Comparison of ENCODE assay signal across 1 cellular context in the genomic region with DNA sequence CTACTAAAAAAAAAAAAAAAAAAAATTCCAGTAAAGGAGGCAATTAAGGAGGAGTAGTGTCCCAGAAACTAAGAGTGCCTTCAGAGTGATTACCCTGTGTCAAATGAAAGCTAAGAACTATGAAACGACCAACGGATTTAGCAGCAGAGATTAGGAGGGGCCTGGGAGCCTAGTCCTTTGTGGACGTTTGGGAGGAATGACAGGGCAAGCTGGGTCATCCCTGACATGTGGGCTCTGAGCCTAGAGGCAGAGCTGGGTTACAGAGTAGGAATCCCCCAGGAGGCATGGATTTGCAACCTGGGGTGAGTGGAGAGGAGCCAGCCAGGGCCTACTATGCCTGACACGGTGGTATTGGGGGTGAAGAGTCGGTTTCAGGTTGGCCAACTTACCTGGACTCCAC.
TF ChIP-seq lines count a peak whose summit lies in the region.

No MANE protein-coding gene starts in this region.

TF ChIP-seq in SK-N-SH treated with all-trans-retinoic acid at 6 μM for 48 hours, 23 proteins besides CTCF, POLR2A, EP300 and RAD21:
- TF ChIP-seq, protein P1, sequence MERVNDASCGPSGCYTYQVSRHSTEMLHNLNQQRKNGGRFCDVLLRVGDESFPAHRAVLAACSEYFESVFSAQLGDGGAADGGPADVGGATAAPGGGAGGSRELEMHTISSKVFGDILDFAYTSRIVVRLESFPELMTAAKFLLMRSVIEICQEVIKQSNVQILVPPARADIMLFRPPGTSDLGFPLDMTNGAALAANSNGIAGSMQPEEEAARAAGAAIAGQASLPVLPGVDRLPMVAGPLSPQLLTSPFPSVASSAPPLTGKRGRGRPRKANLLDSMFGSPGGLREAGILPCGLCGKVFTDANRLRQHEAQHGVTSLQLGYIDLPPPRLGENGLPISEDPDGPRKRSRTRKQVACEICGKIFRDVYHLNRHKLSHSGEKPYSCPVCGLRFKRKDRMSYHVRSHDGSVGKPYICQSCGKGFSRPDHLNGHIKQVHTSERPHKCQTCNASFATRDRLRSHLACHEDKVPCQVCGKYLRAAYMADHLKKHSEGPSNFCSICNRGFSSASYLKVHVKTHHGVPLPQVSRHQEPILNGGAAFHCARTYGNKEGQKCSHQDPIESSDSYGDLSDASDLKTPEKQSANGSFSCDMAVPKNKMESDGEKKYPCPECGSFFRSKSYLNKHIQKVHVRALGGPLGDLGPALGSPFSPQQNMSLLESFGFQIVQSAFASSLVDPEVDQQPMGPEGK (CRISPR knock-in tag; IDR thresholded peaks at IDR 0.05; ENCODE audit: borderline replicate concordance), result no peak
- TF ChIP-seq, protein P2, sequence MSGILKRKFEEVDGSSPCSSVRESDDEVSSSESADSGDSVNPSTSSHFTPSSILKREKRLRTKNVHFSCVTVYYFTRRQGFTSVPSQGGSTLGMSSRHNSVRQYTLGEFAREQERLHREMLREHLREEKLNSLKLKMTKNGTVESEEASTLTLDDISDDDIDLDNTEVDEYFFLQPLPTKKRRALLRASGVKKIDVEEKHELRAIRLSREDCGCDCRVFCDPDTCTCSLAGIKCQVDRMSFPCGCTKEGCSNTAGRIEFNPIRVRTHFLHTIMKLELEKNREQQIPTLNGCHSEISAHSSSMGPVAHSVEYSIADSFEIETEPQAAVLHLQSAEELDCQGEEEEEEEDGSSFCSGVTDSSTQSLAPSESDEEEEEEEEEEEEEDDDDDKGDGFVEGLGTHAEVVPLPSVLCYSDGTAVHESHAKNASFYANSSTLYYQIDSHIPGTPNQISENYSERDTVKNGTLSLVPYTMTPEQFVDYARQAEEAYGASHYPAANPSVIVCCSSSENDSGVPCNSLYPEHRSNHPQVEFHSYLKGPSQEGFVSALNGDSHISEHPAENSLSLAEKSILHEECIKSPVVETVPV (CRISPR knock-in tag; IDR thresholded peaks at IDR 0.05), result no peak
- TF ChIP-seq TCF4 (CRISPR knock-in tag; IDR thresholded peaks at IDR 0.05; ENCODE audit: borderline replicate concordance), result no peak
- TF ChIP-seq CSDC2 (CRISPR knock-in tag; IDR thresholded peaks at IDR 0.05), result no peak
- no peak for TF ChIP-seq ESRRG (CRISPR knock-in tag; IDR thresholded peaks at IDR 0.05)
- TF ChIP-seq, protein P3, sequence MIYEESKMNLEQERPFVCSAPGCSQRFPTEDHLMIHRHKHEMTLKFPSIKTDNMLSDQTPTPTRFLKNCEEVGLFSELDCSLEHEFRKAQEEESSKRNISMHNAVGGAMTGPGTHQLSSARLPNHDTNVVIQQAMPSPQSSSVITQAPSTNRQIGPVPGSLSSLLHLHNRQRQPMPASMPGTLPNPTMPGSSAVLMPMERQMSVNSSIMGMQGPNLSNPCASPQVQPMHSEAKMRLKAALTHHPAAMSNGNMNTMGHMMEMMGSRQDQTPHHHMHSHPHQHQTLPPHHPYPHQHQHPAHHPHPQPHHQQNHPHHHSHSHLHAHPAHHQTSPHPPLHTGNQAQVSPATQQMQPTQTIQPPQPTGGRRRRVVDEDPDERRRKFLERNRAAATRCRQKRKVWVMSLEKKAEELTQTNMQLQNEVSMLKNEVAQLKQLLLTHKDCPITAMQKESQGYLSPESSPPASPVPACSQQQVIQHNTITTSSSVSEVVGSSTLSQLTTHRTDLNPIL (CRISPR knock-in tag; IDR thresholded peaks at IDR 0.05; ENCODE audit: low read depth), result no peak
- TF ChIP-seq ISL1 (CRISPR knock-in tag; IDR thresholded peaks at IDR 0.05), result no peak
- TF ChIP-seq ZNF70 (CRISPR knock-in tag; IDR thresholded peaks at IDR 0.05), result no peak
- TF ChIP-seq, protein P4, sequence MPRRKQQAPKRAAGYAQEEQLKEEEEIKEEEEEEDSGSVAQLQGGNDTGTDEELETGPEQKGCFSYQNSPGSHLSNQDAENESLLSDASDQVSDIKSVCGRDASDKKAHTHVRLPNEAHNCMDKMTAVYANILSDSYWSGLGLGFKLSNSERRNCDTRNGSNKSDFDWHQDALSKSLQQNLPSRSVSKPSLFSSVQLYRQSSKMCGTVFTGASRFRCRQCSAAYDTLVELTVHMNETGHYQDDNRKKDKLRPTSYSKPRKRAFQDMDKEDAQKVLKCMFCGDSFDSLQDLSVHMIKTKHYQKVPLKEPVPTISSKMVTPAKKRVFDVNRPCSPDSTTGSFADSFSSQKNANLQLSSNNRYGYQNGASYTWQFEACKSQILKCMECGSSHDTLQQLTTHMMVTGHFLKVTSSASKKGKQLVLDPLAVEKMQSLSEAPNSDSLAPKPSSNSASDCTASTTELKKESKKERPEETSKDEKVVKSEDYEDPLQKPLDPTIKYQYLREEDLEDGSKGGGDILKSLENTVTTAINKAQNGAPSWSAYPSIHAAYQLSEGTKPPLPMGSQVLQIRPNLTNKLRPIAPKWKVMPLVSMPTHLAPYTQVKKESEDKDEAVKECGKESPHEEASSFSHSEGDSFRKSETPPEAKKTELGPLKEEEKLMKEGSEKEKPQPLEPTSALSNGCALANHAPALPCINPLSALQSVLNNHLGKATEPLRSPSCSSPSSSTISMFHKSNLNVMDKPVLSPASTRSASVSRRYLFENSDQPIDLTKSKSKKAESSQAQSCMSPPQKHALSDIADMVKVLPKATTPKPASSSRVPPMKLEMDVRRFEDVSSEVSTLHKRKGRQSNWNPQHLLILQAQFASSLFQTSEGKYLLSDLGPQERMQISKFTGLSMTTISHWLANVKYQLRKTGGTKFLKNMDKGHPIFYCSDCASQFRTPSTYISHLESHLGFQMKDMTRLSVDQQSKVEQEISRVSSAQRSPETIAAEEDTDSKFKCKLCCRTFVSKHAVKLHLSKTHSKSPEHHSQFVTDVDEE (CRISPR knock-in tag; IDR thresholded peaks at IDR 0.05), result no peak
- no peak for TF ChIP-seq PPARA (CRISPR knock-in tag; IDR thresholded peaks at IDR 0.05; ENCODE audit: borderline replicate concordance)
- no peak for TF ChIP-seq TOX (CRISPR knock-in tag; IDR thresholded peaks at IDR 0.05; ENCODE audit: borderline replicate concordance)
TF ChIP-seq in SK-N-SH treated with all-trans-retinoic acid at 6 μM for 48 hours: peak in this region for 0.
